ENCODE assay signal across 9 cellular contexts in genomic region chr7:26291251-26291650, GRCh38. TPM values are rescaled to one million over a fixed set of nuclear protein-coding genes. Genes with fewer than 3 reads are reported as not detected.
DNase-seq lines count a peak whose midpoint lies in the region; ATAC-seq and TF ChIP-seq lines count a peak whose summit lies in the region.
"Had no signal": no experiment of that assay in that cellular context is flagged by ENCODE, and none has a peak within 500 bp of the region (broad histone marks: within the 10 kb centered on the region; RNA-seq: fewer than 3 reads in every experiment).

No MANE protein-coding gene starts in this region.

- H3K9me3 ChIP-seq in CD4-positive, alpha-beta T cell (ENCODE audit: control insufficient read depth, low read length) = no peaks in the 10 kb centered on the region
- no peaks in the 10 kb centered on the region for H3K9me3 ChIP-seq in neural cell (ENCODE audit: low read length)

- H3K79me2 ChIP-seq in neural cell (replicated peaks; ENCODE audit: insufficient read depth, low read length) = no peaks in the 10 kb centered on the region

- H3K27ac ChIP-seq in CD4-positive, alpha-beta T cell (ENCODE audit: low read depth, low read length) = no peak overlapping the region
- H3K27ac ChIP-seq in neural cell (ENCODE audit: low read length) = no peak overlapping the region

- no peak for TF ChIP-seq EP300 in neural cell (conservative IDR thresholded peaks at IDR 0.05; ENCODE audit: poor library complexity, severe bottlenecking)

- H3K4me1 Mint-ChIP-seq in CD4-positive, alpha-beta T cell (ENCODE audit: low read depth) = peaks cover 37% of the 10 kb centered on the region
- peaks cover 69% of the 10 kb centered on the region for H3K4me1 Mint-ChIP-seq in dendritic cell treated with granulocyte-macrophage colony-stimulating factor and Interleukin-4, amounts not matched to agents 40 ng/mL and 50 ng/mL, for 4 days (ENCODE audit: low read depth)

- no peak for TF ChIP-seq RAD21 in neural cell (conservative IDR thresholded peaks at IDR 0.05)

- DNase-seq in CD4-positive, alpha-beta T cell = no peak
- DNase-seq in LNCaP clone FGC (ENCODE audit: low read depth) = no peak
- DNase-seq in NCI-H128 (lab: John Stamatoyannopoulos, UW; ENCODE audit: unreplicated experiment) = no peak
- DNase-seq in C1 segment of cervical spinal cord (lab: John Stamatoyannopoulos, UW) = no peak
- DNase-seq: T1000 had no signal

- no peaks in the 10 kb centered on the region for H4K20me1 ChIP-seq in neural cell (ENCODE audit: insufficient read depth)

- no peaks in the 10 kb centered on the region for H3K27me3 Mint-ChIP-seq in CD4-positive, alpha-beta T cell
- no peaks in the 10 kb centered on the region for H3K27me3 Mint-ChIP-seq in dendritic cell treated with granulocyte-macrophage colony-stimulating factor and Interleukin-4, amounts not matched to agents 40 ng/mL and 50 ng/mL, for 4 days

- peak overlapping the region; percentile 95 for H3K4me3 Mint-ChIP-seq in CD4-positive, alpha-beta T cell
- H3K4me3 Mint-ChIP-seq in dendritic cell treated with granulocyte-macrophage colony-stimulating factor and Interleukin-4, amounts not matched to agents 40 ng/mL and 50 ng/mL, for 4 days = peak overlapping the region; percentile 93

- H3K4me2 ChIP-seq in neural cell (ENCODE audit: low read length) = peak overlapping the region; percentile 80

- peak overlapping the region; percentile 91 for H2AFZ ChIP-seq in neural cell (ENCODE audit: low read depth, low read length)

- H3K27me3 ChIP-seq in CD4-positive, alpha-beta T cell (ENCODE audit: control insufficient read depth, insufficient read depth, low read length) = no peaks in the 10 kb centered on the region
- no peaks in the 10 kb centered on the region for H3K27me3 ChIP-seq in neural cell (ENCODE audit: insufficient read depth, low read depth, low read length)

- POLR2A ChIA-PET in CD4-positive, alpha-beta T cell (lab: Charles Lee) = interaction anchor here (0.9 to 3.5 kb wide), 7 partner anchors 12 to 193 kb away, joined by 3 to 50 read pairs (median 4); partner anchors contain the start of genes CBX3 and HNRNPA2B1

- peak overlapping the region; percentile 57 for H3K9ac ChIP-seq in neural cell (ENCODE audit: low read length)

- H3K36me3 Mint-ChIP-seq in CD4-positive, alpha-beta T cell (ENCODE audit: low read depth) = no peaks in the 10 kb centered on the region
- H3K36me3 Mint-ChIP-seq in dendritic cell treated with granulocyte-macrophage colony-stimulating factor and Interleukin-4, amounts not matched to agents 40 ng/mL and 50 ng/mL, for 4 days (ENCODE audit: low read depth) = peaks cover 25% of the 10 kb centered on the region

- no peaks in the 10 kb centered on the region for H3K36me3 ChIP-seq in neural cell (ENCODE audit: insufficient read depth, low read length)

- CTCF ChIA-PET in CD4-positive, alpha-beta T cell (lab: Charles Lee) = interaction anchor here (1.0 to 1.9 kb wide), 6 partner anchors 74 to 399 kb away, joined by 3 to 8 read pairs (median 4); partner anchors contain the start of gene HNRNPA2B1

- H3K27ac Mint-ChIP-seq in CD4-positive, alpha-beta T cell = peak overlapping the region; percentile 72
- peak overlapping the region; percentile 92 for H3K27ac Mint-ChIP-seq in dendritic cell treated with granulocyte-macrophage colony-stimulating factor and Interleukin-4, amounts not matched to agents 40 ng/mL and 50 ng/mL, for 4 days

- intact Hi-C loops in CD4-positive, alpha-beta T cell (cut with DNase I, micrococcal nuclease) = loop anchor here (2.0 to 10.0 kb wide), 6 partner anchors 71 to 874 kb away; partner anchors contain the start of gene HOXA9 (in 1 of the 2)
- intact Hi-C loops in dendritic cell treated with granulocyte-macrophage colony-stimulating factor and Interleukin-4, amounts not matched to agents 40 ng/mL and 50 ng/mL, for 4 days (cut with micrococcal nuclease) = loop anchor here (5.0 kb wide), 3 partner anchors 41 to 89 kb away; partner anchors contain the start of genes CBX3 and HNRNPA2B1

- no peaks in the 10 kb centered on the region for H3K9me3 Mint-ChIP-seq in CD4-positive, alpha-beta T cell
- no peaks in the 10 kb centered on the region for H3K9me3 Mint-ChIP-seq in dendritic cell treated with granulocyte-macrophage colony-stimulating factor and Interleukin-4, amounts not matched to agents 40 ng/mL and 50 ng/mL, for 4 days

- no peak for TF ChIP-seq CTCF in CD4-positive, alpha-beta T cell (IDR thresholded peaks at IDR 0.05)
- no peak for TF ChIP-seq CTCF in LNCaP clone FGC (IDR thresholded peaks at IDR 0.05; ENCODE audit: control insufficient read depth, extremely low read depth, insufficient read depth)
- no peak for TF ChIP-seq CTCF in neural cell (IDR thresholded peaks at IDR 0.05; ENCODE audit: poor library complexity, severe bottlenecking)

- no peaks in the 10 kb centered on the region for H3K9me2 ChIP-seq in neural cell (ENCODE audit: insufficient read depth, low read length)

- ATAC-seq in CD4-positive, alpha-beta T cell (ENCODE audit: poor library complexity) = no peak
- ATAC-seq in HG03342 (IDR thresholded peaks at IDR 0.05; ENCODE audit: unreplicated experiment) (no peak), GM21367 (IDR thresholded peaks at IDR 0.05; ENCODE audit: unreplicated experiment) (no peak)

- peak overlapping the region; percentile 65 for H3K4me3 ChIP-seq in LNCaP clone FGC (ENCODE audit: low read depth, low read length)
- peak overlapping the region; percentile 79 for H3K4me3 ChIP-seq in neural cell (ENCODE audit: low read length)

- H3F3A ChIP-seq in neural cell (ENCODE audit: insufficient read depth, low read length, poor library complexity, severe bottlenecking) = no peaks in the 10 kb centered on the region

TF ChIP-seq in neural cell, 6 proteins besides CTCF, POLR2A, EP300 and RAD21:
- TF ChIP-seq POLR2AphosphoS5 (IDR thresholded peaks at IDR 0.05) (no peak), REST (IDR thresholded peaks at IDR 0.05; ENCODE audit: borderline replicate concordance) (no peak), EZH2 (IDR thresholded peaks at IDR 0.05; ENCODE audit: borderline replicate concordance, insufficient read depth, low read length, poor library complexity, severe bottlenecking) (no peak), SMC3 (conservative IDR thresholded peaks at IDR 0.05; ENCODE audit: poor library complexity) (no peak), MXI1 (conservative IDR thresholded peaks at IDR 0.05; ENCODE audit: poor library complexity, severe bottlenecking) (no peak), TAF1 (IDR thresholded peaks at IDR 0.05; ENCODE audit: low read depth) (no peak)
TF ChIP-seq in neural cell: peak in this region for 0.

RNA-seq across cellular contexts. Expression of gene SNX10, which starts 0.4 kb away (rescaled TPM):
- 1 to 10 TPM; 4.6 to 5.8 TPM for total RNA-seq in CD4-positive, alpha-beta T cell
- polyA plus RNA-seq in neural cell = 25.6 and 31.1 TPM in 2 replicates
- 41.1 and 47.3 TPM in 2 replicates for polyA minus RNA-seq in neural cell
